In genomic region chr2:230919240-230919639, GRCh38 we compare ENCODE assay signal across 13 cellular contexts.
"Had no signal": no experiment of that assay in that cellular context is flagged by ENCODE, and none has a peak within 500 bp of the region (broad histone marks: within the 10 kb centered on the region; RNA-seq: fewer than 3 reads in every experiment).

No MANE protein-coding gene starts in this region.

- H3K4me1 ChIP-seq: foreskin keratinocyte, parathyroid adenoma, tibial artery, uterus had no signal

- H2AFZ ChIP-seq: parathyroid adenoma had no signal

- H3K79me2 ChIP-seq: parathyroid adenoma had no signal

- DNase-seq: activated CD4-positive, alpha-beta T cell treated with anti-CD3 and anti-CD28 coated beads, Interleukin-2, amount 50 U/mL, for 1 hour; activated effector memory CD4-positive, alpha-beta T cell treated with Interleukin-2 at 50 U/mL for 16 hours; effector memory CD4-positive, alpha-beta T cell; foreskin keratinocyte; mesenchymal stem cell; naive thymus-derived CD8-positive, alpha-beta T cell; stimulated activated CD4-positive, alpha-beta T cell treated with anti-CD3 and anti-CD28 coated beads, Interleukin-1b, Interleukin-23, amount 100 ng/mL, for 48 hours; T-helper 17 cell; tibial artery; uterus had no signal

- H3K27me3 ChIP-seq: uterus had no signal

- H3K9me3 Mint-ChIP-seq: dendritic cell treated with granulocyte-macrophage colony-stimulating factor and Interleukin-4, amounts not matched to agents 40 ng/mL and 50 ng/mL, for 4 days; naive thymus-derived CD8-positive, alpha-beta T cell had no signal

- H3K9ac ChIP-seq: parathyroid adenoma had no signal

- H3K27me3 Mint-ChIP-seq: naive thymus-derived CD8-positive, alpha-beta T cell had no signal

- ATAC-seq: foreskin keratinocyte; naive thymus-derived CD8-positive, alpha-beta T cell; T-helper 17 cell had no signal

- H3K4me3 Mint-ChIP-seq: dendritic cell treated with granulocyte-macrophage colony-stimulating factor and Interleukin-4, amounts not matched to agents 40 ng/mL and 50 ng/mL, for 4 days; T-helper 17 cell had no signal

- H3K4me3 ChIP-seq: tibial artery, uterus had no signal

- H3K27ac ChIP-seq: foreskin keratinocyte, neutrophil, parathyroid adenoma, tibial artery, uterus had no signal

- H3K36me3 ChIP-seq: neutrophil, tibial artery, uterus had no signal
